ENCODE assay signal across 8 cellular contexts in the genomic region with DNA sequence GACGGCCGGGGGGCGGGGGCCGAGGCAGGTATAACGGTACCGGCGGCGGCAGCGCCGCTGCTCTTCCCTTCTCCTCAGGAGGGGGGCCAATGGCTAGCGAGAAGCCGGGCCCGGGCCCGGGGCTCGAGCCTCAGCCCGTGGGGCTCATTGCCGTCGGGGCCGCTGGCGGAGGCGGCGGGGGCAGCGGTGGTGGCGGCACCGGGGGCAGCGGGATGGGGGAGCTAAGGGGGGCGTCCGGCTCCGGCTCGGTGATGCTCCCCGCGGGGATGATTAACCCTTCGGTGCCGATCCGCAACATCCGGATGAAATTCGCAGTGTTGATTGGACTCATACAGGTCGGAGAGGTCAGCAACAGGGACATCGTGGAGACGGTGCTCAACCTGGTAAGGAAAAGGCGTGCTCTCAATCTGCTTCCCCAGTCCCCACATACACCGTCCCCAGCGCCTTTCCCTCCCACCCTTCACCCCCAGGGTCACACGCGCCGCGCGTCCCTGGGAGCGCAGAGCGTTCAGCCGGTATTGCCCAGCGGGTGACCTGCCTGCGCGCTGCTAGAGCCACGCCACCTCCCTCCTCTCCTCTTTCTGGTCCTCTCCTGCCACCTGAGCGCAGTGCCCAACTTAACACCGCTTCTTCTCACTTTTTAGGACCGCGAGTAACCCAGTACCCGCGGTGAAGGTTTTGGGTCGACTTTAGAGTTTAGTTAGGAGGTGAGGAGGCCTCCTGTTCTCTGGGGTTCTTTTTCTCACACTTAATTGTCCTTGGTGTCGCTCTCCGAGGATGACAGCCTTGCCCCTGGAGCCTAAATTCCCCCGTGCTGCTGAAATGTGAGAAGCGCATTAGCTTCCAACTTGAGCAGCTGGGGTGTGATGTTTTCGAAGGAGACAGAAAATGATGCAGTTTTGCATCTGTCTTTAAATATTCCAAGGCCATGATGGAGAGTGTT. TPM values are rescaled to one million over a fixed set of nuclear protein-coding genes. Genes with fewer than 3 reads are reported as not detected.
DNase-seq lines count a peak whose midpoint lies in the region; ATAC-seq and TF ChIP-seq lines count a peak whose summit lies in the region.

No MANE protein-coding gene starts in this region.

- BruUV-seq in Panc1 (replicated peaks; lab: Mats Ljungman, UMichigan), result no TSS peak

- POLR2A ChIA-PET in Panc1 (lab: Charles Lee), result no interaction called here

- no peaks in the 10 kb centered on the region for H3K4me1 ChIP-seq in Panc1 (ENCODE audit: control insufficient read depth, insufficient read depth, low read length)

- in situ Hi-C loops in Panc1 (cut with HindIII; ENCODE audit: low pct_unique_long_range_greater_than_20kb, low sequenced_read_pairs), result no loop called here

- H3K4me3 ChIP-seq in Panc1 (ENCODE audit: low read depth in 2 of 2, low read length in 2 of 2), result peak overlapping the region; percentile 59 to 66
- H3K4me3 ChIP-seq in lower leg skin (ENCODE audit: low read depth, poor library complexity, severe bottlenecking), result peak overlapping the region; percentile 68

- TF ChIP-seq POLR2A in lower leg skin (IDR thresholded peaks at IDR 0.05), result no peak

- CTCF ChIA-PET in Panc1 (lab: Charles Lee), result no interaction called here

- intact Hi-C loops in Panc1 (cut with micrococcal nuclease; ENCODE audit: unreplicated experiment), result loop anchor here (10.0 kb wide), 1 partner anchor 212 kb away; no protein-coding TSS in a partner anchor
- intact Hi-C loops in lower leg skin (cut with DNase I; ENCODE audit: low total_unique reads), result no loop called here

- H3K36me3 ChIP-seq in Panc1 (ENCODE audit: control insufficient read depth, insufficient read depth, low read length), result no peaks in the 10 kb centered on the region

- 3 to 5% methylated on average over 35 to 48 of the region's 67 CpGs for WGBS in lower leg skin, 2 donors

- peak overlapping the region; percentile 56 for H3K27ac ChIP-seq in 22Rv1
- H3K27ac ChIP-seq in Panc1 (ENCODE audit: low read length), result no peak overlapping the region
- H3K27ac ChIP-seq in cingulate gyrus (ENCODE audit: low read depth, low read length), result peak overlapping the region; percentile 43
- H3K27ac ChIP-seq in temporal lobe (ENCODE audit: low read depth, low read length), result peak overlapping the region; percentile 3

- DNase-seq in GM10266 (ENCODE audit: extremely low spot score), result peak; percentile 6
- DNase-seq in Panc1 (ENCODE audit: low read depth, low spot score), result no peak
- DNase-seq in lower leg skin (ENCODE audit: low spot score in 2 of 2), result peak in 1 of 2 donors; percentile 84
- DNase-seq in 8988T, result no peak

- TF ChIP-seq CTCF in 22Rv1 (IDR thresholded peaks at IDR 0.05), result no peak
- TF ChIP-seq CTCF in GM10266 (IDR thresholded peaks at IDR 0.05; ENCODE audit: control insufficient read depth, insufficient read depth, low read depth, missing control alignments), result no peak
- TF ChIP-seq CTCF in Panc1 (IDR thresholded peaks at IDR 0.05), result no peak
- TF ChIP-seq CTCF in lower leg skin (IDR thresholded peaks at IDR 0.05), result no peak

- ATAC-seq in HG03095 (IDR thresholded peaks at IDR 0.05; ENCODE audit: unreplicated experiment) (peak; percentile 5), Panc1 (peak; percentile 81)

- H3K27me3 ChIP-seq in Panc1 (ENCODE audit: control insufficient read depth, insufficient read depth, low read length), result no peaks in the 10 kb centered on the region

- H3K9me3 ChIP-seq in Panc1 (ENCODE audit: control insufficient read depth, insufficient read depth, low read depth, low read length), result no peaks in the 10 kb centered on the region

RNA-seq across cellular contexts. Expression of a gene that starts 0.9 kb away (rescaled TPM):
- total RNA-seq in Panc1 (2021; ENCODE audit: unreplicated experiment) (3.3 TPM), lower leg skin (1 to 10 TPM; 1.5 to 4.5 (median 3.7) TPM), temporal lobe (231 TPM)
- 1.2 TPM for polyA plus RNA-seq in Panc1 (2012; ENCODE audit: insufficient read length)

Comparison
In these comparisons a context has a peak if more than half of its experiments do, and no peak if none do; other contexts are left out.
1. RNA of a gene that starts 0.9 kb away (total RNA-seq): 231 TPM in temporal lobe (single experiment); 1.5 to 4.5 TPM in lower leg skin and 3.3 TPM in Panc1 (single experiment); every median in the first group is over 10 times any median in the second.